ENCODE assay signal across 8 cellular contexts in genomic region chr5:179732918-179733763, GRCh38. TPM values are rescaled to one million over a fixed set of nuclear protein-coding genes. Genes with fewer than 3 reads are reported as not detected.
DNase-seq lines count a peak whose midpoint lies in the region; ATAC-seq, FAIRE-seq and TF ChIP-seq lines count a peak whose summit lies in the region.

No MANE protein-coding gene starts in this region.

- no peaks in the 10 kb centered on the region for H3K36me3 ChIP-seq in ovary

- 0 to 1% (median 0%) methylated on average over 60 to 100 of the region's 101 CpGs for WGBS in ovary, 3 donors

- TF ChIP-seq POLR2A in GM12892 (IDR thresholded peaks at IDR 0.05; ENCODE audit: low read depth, low read length) (no peak), ovary (IDR thresholded peaks at IDR 0.05) (peak; percentile 12)

- intact Hi-C loops in head of caudate nucleus (cut with DNase I), result loop anchor here (2.0 kb wide), 1 partner anchor 34 kb away; the partner anchor contains the start of gene CANX
- intact Hi-C loops in ovary (cut with DNase I), result loop anchor here in 1 of 4 donors (2.0 kb wide), 1 partner anchor 34 kb away; the partner anchor contains the start of gene CANX

- peak overlapping the region; percentile 85 to 87 for H3K27ac ChIP-seq in ovary

- no peak for TF ChIP-seq EP300 in ovary (IDR thresholded peaks at IDR 0.05)

- peaks cover 13% of the 10 kb centered on the region for H3K4me1 ChIP-seq in ovary (ENCODE audit: insufficient read depth)

- peak; percentile 22 for ATAC-seq in HG02870 (IDR thresholded peaks at IDR 0.05; ENCODE audit: unreplicated experiment)

- TF ChIP-seq CTCF in ovary (IDR thresholded peaks at IDR 0.05), result no peak

- H3K9me3 ChIP-seq in ovary, result no peaks in the 10 kb centered on the region

- DNase-seq in A172 (ENCODE audit: low spot score) (peak; percentile 42), GM12892 (ENCODE audit: insufficient read length) (peak; percentile 39), NCI-H748 treated with DMSO at 0.1 percent for 48 hours (lab: John Stamatoyannopoulos, UW) (peak; percentile 22), head of caudate nucleus (peak; percentile 13 to 73 (median 52)), ovary (peak in 4 of 5 donors; percentile 13 to 46 (median 42)), NCI-H1436 treated with DMSO at 0.1 percent for 48 hours (lab: John Stamatoyannopoulos, UW) (no peak)
- DNase-seq in activated naive CD4-positive, alpha-beta T cell treated with anti-CD3 and anti-CD28 coated beads, Interleukin-2, amount 50 U/mL, for 16 hours, result peak; percentile 54

- no peaks in the 10 kb centered on the region for H3K27me3 ChIP-seq in ovary

- H3K4me3 ChIP-seq in ovary, result peak overlapping the region; percentile 83

- FAIRE-seq in GM12892 (lab: Jason Lieb, UNC), result peak; percentile 78

RNA-seq across cellular contexts. Expression of gene MAML1, which starts 0.5 kb away (rescaled TPM):
- 18.1 and 18.9 TPM in 2 replicates for total RNA-seq in A172 (2014; rRNA removed; shearing (Covaris generic))
- 7.5 TPM for polyA plus RNA-seq in GM12892 (2012; ENCODE audit: missing spikeins)
- 10 to 100 TPM; 18.4 to 40.1 (median 33.6) TPM for total RNA-seq in ovary
- polyA plus RNA-seq in ovary, result 10 to 100 TPM; 19.0 to 20.2 TPM

RNA-seq across cellular contexts. Expression of gene CANX, which starts 34.4 kb away (rescaled TPM):
- 1,115 and 1,359 TPM in 2 replicates for total RNA-seq in A172 (2014; rRNA removed; shearing (Covaris generic))
- 229 TPM for polyA plus RNA-seq in GM12892 (2012; ENCODE audit: missing spikeins)
- 100 to 1,000 TPM; 228 to 683 (median 573) TPM for total RNA-seq in ovary
- polyA plus RNA-seq in ovary, result 100 to 1,000 TPM; 176 to 688 TPM

RNA-seq across cellular contexts. Expression of gene CBY3, which starts 52.3 kb away (rescaled TPM):
- not detected in 2 replicates for total RNA-seq in A172 (2014; rRNA removed; shearing (Covaris generic))
- polyA plus RNA-seq in GM12892 (2012; ENCODE audit: missing spikeins), result not detected
- total RNA-seq in ovary, result under 1 TPM in 1 of 7 donors, not detected in 6; 0.65 TPM
- polyA plus RNA-seq in ovary, result not detected
